1 cellular context compared by ENCODE assay signal in genomic region chr11:72825661-72826060, GRCh38.
TF ChIP-seq lines count a peak whose summit lies in the region.

No MANE protein-coding gene starts in this region.

TF ChIP-seq in SK-N-SH, 30 proteins besides CTCF, POLR2A, EP300 and RAD21:
- no peak for TF ChIP-seq EZH2phosphoT487 (IDR thresholded peaks at IDR 0.05; ENCODE audit: borderline replicate concordance, low read depth)
- TF ChIP-seq TEAD4 (IDR thresholded peaks at IDR 0.05; ENCODE audit: borderline replicate concordance, insufficient read depth): no peak
- TF ChIP-seq POLR2AphosphoS5 (IDR thresholded peaks at IDR 0.05; ENCODE audit: low read depth, low read length): no peak
- TF ChIP-seq, protein P1, sequence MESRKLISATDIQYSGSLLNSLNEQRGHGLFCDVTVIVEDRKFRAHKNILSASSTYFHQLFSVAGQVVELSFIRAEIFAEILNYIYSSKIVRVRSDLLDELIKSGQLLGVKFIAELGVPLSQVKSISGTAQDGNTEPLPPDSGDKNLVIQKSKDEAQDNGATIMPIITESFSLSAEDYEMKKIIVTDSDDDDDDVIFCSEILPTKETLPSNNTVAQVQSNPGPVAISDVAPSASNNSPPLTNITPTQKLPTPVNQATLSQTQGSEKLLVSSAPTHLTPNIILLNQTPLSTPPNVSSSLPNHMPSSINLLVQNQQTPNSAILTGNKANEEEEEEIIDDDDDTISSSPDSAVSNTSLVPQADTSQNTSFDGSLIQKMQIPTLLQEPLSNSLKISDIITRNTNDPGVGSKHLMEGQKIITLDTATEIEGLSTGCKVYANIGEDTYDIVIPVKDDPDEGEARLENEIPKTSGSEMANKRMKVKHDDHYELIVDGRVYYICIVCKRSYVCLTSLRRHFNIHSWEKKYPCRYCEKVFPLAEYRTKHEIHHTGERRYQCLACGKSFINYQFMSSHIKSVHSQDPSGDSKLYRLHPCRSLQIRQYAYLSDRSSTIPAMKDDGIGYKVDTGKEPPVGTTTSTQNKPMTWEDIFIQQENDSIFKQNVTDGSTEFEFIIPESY (IDR thresholded peaks at IDR 0.05; ENCODE audit: borderline replicate concordance, low read depth): no peak
- TF ChIP-seq NRF1 (IDR thresholded peaks at IDR 0.05; ENCODE audit: low read depth, low read length): no peak
- TF ChIP-seq, protein P2, sequence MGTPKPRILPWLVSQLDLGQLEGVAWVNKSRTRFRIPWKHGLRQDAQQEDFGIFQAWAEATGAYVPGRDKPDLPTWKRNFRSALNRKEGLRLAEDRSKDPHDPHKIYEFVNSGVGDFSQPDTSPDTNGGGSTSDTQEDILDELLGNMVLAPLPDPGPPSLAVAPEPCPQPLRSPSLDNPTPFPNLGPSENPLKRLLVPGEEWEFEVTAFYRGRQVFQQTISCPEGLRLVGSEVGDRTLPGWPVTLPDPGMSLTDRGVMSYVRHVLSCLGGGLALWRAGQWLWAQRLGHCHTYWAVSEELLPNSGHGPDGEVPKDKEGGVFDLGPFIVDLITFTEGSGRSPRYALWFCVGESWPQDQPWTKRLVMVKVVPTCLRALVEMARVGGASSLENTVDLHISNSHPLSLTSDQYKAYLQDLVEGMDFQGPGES (IDR thresholded peaks at IDR 0.05; ENCODE audit: low read depth, low read length): no peak
